Comparison of ENCODE assay signal across 1 cellular context in genomic region chr1:61828814-61829213, GRCh38.
TF ChIP-seq lines count a peak whose summit lies in the region.

No MANE protein-coding gene starts in this region.

TF ChIP-seq in GM23338, 12 proteins besides CTCF, POLR2A, EP300 and RAD21 (continued from another document):
- TF ChIP-seq ZNF462 (CRISPR knock-in tag; IDR thresholded peaks at IDR 0.05) (no peak), EZH2 (IDR thresholded peaks at IDR 0.05; ENCODE audit: low read depth, unreplicated experiment) (no peak), EZH2phosphoT487 (IDR thresholded peaks at IDR 0.05; ENCODE audit: unreplicated experiment) (no peak), REST (IDR thresholded peaks at IDR 0.05; ENCODE audit: unreplicated experiment) (no peak), ETS1 (IDR thresholded peaks at IDR 0.05) (no peak), CREB1 (CRISPR knock-in tag; IDR thresholded peaks at IDR 0.05; ENCODE audit: low read depth) (no peak), ZNF331 (CRISPR knock-in tag; IDR thresholded peaks at IDR 0.05; ENCODE audit: low read depth) (no peak), JUNB (IDR thresholded peaks at IDR 0.05; ENCODE audit: unreplicated experiment) (no peak)
TF ChIP-seq in GM23338: peak in this region for 0.
